In the genomic region with DNA sequence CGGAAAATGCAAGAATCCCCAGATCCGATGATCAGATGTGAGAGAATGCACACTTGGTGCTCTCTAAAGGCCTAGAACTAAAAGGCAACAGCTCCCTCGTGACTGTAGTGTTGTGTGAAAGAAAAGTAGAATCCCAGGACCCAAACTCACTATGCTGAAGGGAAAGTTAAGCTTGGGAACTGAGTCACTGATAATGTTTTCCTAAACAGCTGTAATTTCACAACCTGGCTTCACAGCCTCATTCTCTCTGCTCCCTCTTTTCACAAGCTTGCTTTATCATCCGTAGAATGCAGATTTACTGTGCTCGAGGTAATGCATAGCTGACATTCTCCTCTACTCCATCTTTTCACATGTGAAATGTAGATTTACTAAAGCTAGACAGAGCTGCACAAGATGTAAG, we compare ENCODE assay signal across 22 cellular contexts.
DNase-seq lines count a peak whose midpoint lies in the region; ATAC-seq, FAIRE-seq and TF ChIP-seq lines count a peak whose summit lies in the region.
"Had no signal": no experiment of that assay in that cellular context is flagged by ENCODE, and none has a peak within 500 bp of the region (broad histone marks: within the 10 kb centered on the region; RNA-seq: fewer than 3 reads in every experiment).

No MANE protein-coding gene starts in this region.

- H3K4me3 Mint-ChIP-seq in astrocyte (ENCODE audit: unreplicated experiment) = no peak overlapping the region
- no peak overlapping the region for H3K4me3 Mint-ChIP-seq in nephron progenitor cell
- no peak overlapping the region for H3K4me3 Mint-ChIP-seq in naive thymus-derived CD8-positive, alpha-beta T cell
- H3K4me3 Mint-ChIP-seq: activated CD8-positive, alpha-beta memory T cell treated with anti-CD3 and anti-CD28 coated beads, Interleukin-2, amount 10 ng/mL, durations not matched to agents 7 days and 5 days; activated naive CD8-positive, alpha-beta T cell; CD4-positive, CD25-positive, alpha-beta regulatory T cell; dendritic cell treated with granulocyte-macrophage colony-stimulating factor and Interleukin-4, amounts not matched to agents 40 ng/mL and 50 ng/mL, for 4 days had no signal

- H3K27me3 ChIP-seq in astrocyte (ENCODE audit: insufficient read depth, low read length) = no peaks in the 10 kb centered on the region
- H3K27me3 ChIP-seq: left lung, SJSA1 had no signal

- DNase-seq in ELR (ENCODE audit: low read depth) = peak; percentile 26
- DNase-seq in astrocyte (ENCODE audit: low read depth) = peak; percentile 57
- peak; percentile 76 for DNase-seq in fibroblast of the aortic adventitia (ENCODE audit: low read depth)
- DNase-seq in nephron progenitor cell = no peak
- DNase-seq in naive thymus-derived CD8-positive, alpha-beta T cell = no peak
- no peak for DNase-seq in DMS153 treated with DMSO at 0.1 percent for 48 hours (lab: John Stamatoyannopoulos, UW; ENCODE audit: unreplicated experiment)
- DNase-seq: activated CD4-positive, alpha-beta T cell treated with anti-CD3 and anti-CD28 coated beads for 48 hours; activated CD8-positive, alpha-beta memory T cell treated with anti-CD3 and anti-CD28 coated beads, Interleukin-2, amount 10 ng/mL, durations not matched to agents 7 days and 5 days; body of pancreas; CD4-positive, CD25-positive, alpha-beta regulatory T cell; KG1; left lung; NCI-H187 treated with DMSO at 0.1 percent for 48 hours; NCI-H2227 treated with DMSO at 0.1 percent for 48 hours; nucleus accumbens; right cardiac atrium had no signal

- H3K9me3 Mint-ChIP-seq in astrocyte (ENCODE audit: unreplicated experiment) (peaks cover 15% of the 10 kb centered on the region), nephron progenitor cell (peaks cover 76% of the 10 kb centered on the region)
- H3K9me3 Mint-ChIP-seq in naive thymus-derived CD8-positive, alpha-beta T cell = peaks cover 0 to 25% (median 7%) of the 10 kb centered on the region in 9 donors

- H3K9ac ChIP-seq in astrocyte (ENCODE audit: low read length) = no peak overlapping the region

- H3K27me3 Mint-ChIP-seq in astrocyte (ENCODE audit: low read depth, unreplicated experiment) = no peaks in the 10 kb centered on the region
- H3K27me3 Mint-ChIP-seq in nephron progenitor cell (ENCODE audit: low read depth, poor library complexity) = no peaks in the 10 kb centered on the region
- H3K27me3 Mint-ChIP-seq in naive thymus-derived CD8-positive, alpha-beta T cell = peaks cover 0 to 10% (median 1%) of the 10 kb centered on the region in 5 donors
- H3K27me3 Mint-ChIP-seq: dendritic cell treated with granulocyte-macrophage colony-stimulating factor and Interleukin-4, amounts not matched to agents 40 ng/mL and 50 ng/mL, for 4 days had no signal

- no peak overlapping the region for H2AFZ ChIP-seq in astrocyte (ENCODE audit: low read depth, low read length)

- H3K36me3 Mint-ChIP-seq in astrocyte (ENCODE audit: low read depth, unreplicated experiment) (peaks cover 10% of the 10 kb centered on the region), nephron progenitor cell (ENCODE audit: low read depth) (peaks cover 22% of the 10 kb centered on the region)
- H3K36me3 Mint-ChIP-seq in naive thymus-derived CD8-positive, alpha-beta T cell = peaks cover 0 to 3% (median 0%) of the 10 kb centered on the region in 3 donors
- H3K36me3 Mint-ChIP-seq: CD4-positive, CD25-positive, alpha-beta regulatory T cell had no signal

- H3K4me3 ChIP-seq in astrocyte (ENCODE audit: insufficient read depth, low read depth, low read length) = no peak overlapping the region
- no peak overlapping the region for H3K4me3 ChIP-seq in fibroblast of the aortic adventitia (ENCODE audit: low read depth, low read length)
- H3K4me3 ChIP-seq: body of pancreas, left lung, SJSA1 had no signal

- H3K79me2 ChIP-seq in astrocyte (ENCODE audit: insufficient read depth, low read length) = no peaks in the 10 kb centered on the region

- H4K20me1 ChIP-seq in astrocyte (ENCODE audit: insufficient read depth, low read length) = no peaks in the 10 kb centered on the region

- no peak for ATAC-seq in HG02840 (IDR thresholded peaks at IDR 0.05; ENCODE audit: low FRiP score, unreplicated experiment)
- ATAC-seq in naive thymus-derived CD8-positive, alpha-beta T cell = no peak
- ATAC-seq in HG03469 (IDR thresholded peaks at IDR 0.05; ENCODE audit: unreplicated experiment) = no peak
- ATAC-seq: activated CD8-positive, alpha-beta memory T cell treated with anti-CD3 and anti-CD28 coated beads, Interleukin-2, amount 10 ng/mL, durations not matched to agents 7 days and 5 days; body of pancreas; left lung had no signal

- FAIRE-seq in astrocyte (lab: Jason Lieb, UNC) = no peak
- FAIRE-seq: G401.6 had no signal

- POLR2A ChIA-PET in naive thymus-derived CD8-positive, alpha-beta T cell (lab: Charles Lee) = no interaction called here

- no peaks in the 10 kb centered on the region for H3K9me3 ChIP-seq in astrocyte (ENCODE audit: insufficient read depth, low read depth, low read length)
- H3K9me3 ChIP-seq: body of pancreas, SJSA1 had no signal

- H3K36me3 ChIP-seq in astrocyte (ENCODE audit: insufficient read depth, low read length) = peaks cover under 1% of the 10 kb centered on the region
- H3K36me3 ChIP-seq: left lung, SJSA1 had no signal

- H3K4me1 ChIP-seq in astrocyte (ENCODE audit: insufficient read depth, low read length) = peaks cover 22% of the 10 kb centered on the region
- H3K4me1 ChIP-seq: left lung had no signal

- TF ChIP-seq CTCF in astrocyte (IDR thresholded peaks at IDR 0.05; ENCODE audit: insufficient read depth, low read depth, low read length) (no peak), fibroblast of the aortic adventitia (IDR thresholded peaks at IDR 0.05; ENCODE audit: insufficient read depth, low read length) (no peak), nephron progenitor cell (IDR thresholded peaks at IDR 0.05) (no peak)

- H3K4me1 Mint-ChIP-seq in astrocyte (ENCODE audit: low read depth, unreplicated experiment) (peaks cover 13% of the 10 kb centered on the region), nephron progenitor cell (peaks cover 35% of the 10 kb centered on the region)
- H3K4me1 Mint-ChIP-seq in naive thymus-derived CD8-positive, alpha-beta T cell = peaks cover 3 to 10% (median 7%) of the 10 kb centered on the region in 4 donors

- no peak overlapping the region for H3K27ac ChIP-seq in astrocyte (ENCODE audit: low read depth, low read length)
- H3K27ac ChIP-seq: body of pancreas, left lung, SJSA1 had no signal

- H3K27ac Mint-ChIP-seq in astrocyte (ENCODE audit: unreplicated experiment) (peak overlapping the region; percentile 29), nephron progenitor cell (peak overlapping the region; percentile 86)
- H3K27ac Mint-ChIP-seq in naive thymus-derived CD8-positive, alpha-beta T cell = no peak overlapping the region
- H3K27ac Mint-ChIP-seq: activated CD8-positive, alpha-beta memory T cell treated with anti-CD3 and anti-CD28 coated beads, Interleukin-2, amount 10 ng/mL, durations not matched to agents 7 days and 5 days; activated naive CD8-positive, alpha-beta T cell; CD4-positive, CD25-positive, alpha-beta regulatory T cell; dendritic cell treated with granulocyte-macrophage colony-stimulating factor and Interleukin-4, amounts not matched to agents 40 ng/mL and 50 ng/mL, for 4 days had no signal

- H3K4me2 ChIP-seq in astrocyte (ENCODE audit: low read length) = no peak overlapping the region

Comparison
In these comparisons a context has a peak if more than half of its experiments do, and no peak if none do; other contexts are left out.
1. DNase-seq: peak in ELR (single experiment), astrocyte (single experiment) and fibroblast of the aortic adventitia (single experiment); none in nephron progenitor cell (single experiment), naive thymus-derived CD8-positive, alpha-beta T cell (0 of 10) and DMS153 treated with DMSO at 0.1 percent for 48 hours (single experiment).
2. H3K27ac Mint-ChIP-seq: peak in astrocyte (single experiment) and nephron progenitor cell (single experiment); none in naive thymus-derived CD8-positive, alpha-beta T cell (0 of 10).